11 cellular contexts compared by ENCODE assay signal in the genomic region with DNA sequence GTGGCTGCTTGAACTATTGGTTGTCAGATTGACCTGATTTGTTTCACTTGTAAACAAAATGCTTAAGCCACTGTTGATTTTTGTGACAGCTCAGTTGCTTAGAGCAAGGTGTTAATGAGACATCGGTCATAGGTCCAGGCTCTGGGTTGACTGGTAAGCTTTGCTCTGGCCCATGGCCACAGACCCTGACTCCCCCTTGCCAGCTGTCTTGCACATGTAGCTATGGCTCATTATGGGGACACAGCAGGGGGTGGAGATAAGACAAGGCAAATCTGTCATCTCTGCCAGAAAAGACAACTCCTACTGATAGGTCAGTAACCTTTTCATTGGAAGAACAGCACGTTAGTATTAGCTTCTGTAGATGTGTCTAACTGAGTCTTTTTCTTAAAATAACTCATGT.
DNase-seq lines count a peak whose midpoint lies in the region; ATAC-seq and TF ChIP-seq lines count a peak whose summit lies in the region.
"Had no signal": no experiment of that assay in that cellular context is flagged by ENCODE, and none has a peak within 500 bp of the region (broad histone marks: within the 10 kb centered on the region; RNA-seq: fewer than 3 reads in every experiment).

No MANE protein-coding gene starts in this region.

- no peaks in the 10 kb centered on the region for H3K36me3 ChIP-seq in neuronal stem cell (replicated peaks in 1 of 2; ENCODE audit: control insufficient read depth in 2 of 2, insufficient read depth in 2 of 2, low read length in 2 of 2)

- intact Hi-C loops in left colon (cut with DNase I, micrococcal nuclease), result no loop called here

- H3K27ac ChIP-seq in neuronal stem cell (replicated peaks; ENCODE audit: low read length), result peak overlapping the region; percentile 3

- no peaks in the 10 kb centered on the region for H3K27me3 ChIP-seq in neuronal stem cell (ENCODE audit: control insufficient read depth in 3 of 3, insufficient read depth in 3 of 3, low read depth in 1 of 3, low read length in 3 of 3)

- no peak overlapping the region for H2BK12ac ChIP-seq in neuronal stem cell (ENCODE audit: low read length)

- H2BK120ac ChIP-seq in neuronal stem cell (ENCODE audit: low read depth, low read length), result no peak overlapping the region

- in situ Hi-C loops in astrocyte of the spinal cord (cut with HindIII; ENCODE audit: low sequenced_read_pairs), result no loop called here

- no CpG with 5 or more reads among the region's 2 CpGs for WGBS in neuronal stem cell (ENCODE audit: extremely low coverage in 2 of 2, insufficient read length in 2 of 2, insufficient replicate concordance in 1 of 2), 2 donors

- no peak overlapping the region for H2AK5ac ChIP-seq in neuronal stem cell (ENCODE audit: low read depth, low read length)

- H3K4ac ChIP-seq in neuronal stem cell (ENCODE audit: low read length), result no peak overlapping the region

- H3K9ac ChIP-seq in neuronal stem cell (ENCODE audit: low read depth, low read length, poor library complexity), result no peak overlapping the region

- no peak overlapping the region for H2BK5ac ChIP-seq in neuronal stem cell (ENCODE audit: low read length)

- H3K14ac ChIP-seq in neuronal stem cell (ENCODE audit: low read length), result no peak overlapping the region

- H3K18ac ChIP-seq in neuronal stem cell (ENCODE audit: low read length), result no peak overlapping the region

- no peak overlapping the region for H3K4me2 ChIP-seq in neuronal stem cell (ENCODE audit: insufficient read depth, low read length, poor library complexity, severe bottlenecking)

- H3K9me3 ChIP-seq in neuronal stem cell (replicated peaks in 1 of 2; ENCODE audit: control insufficient read depth in 2 of 2, insufficient read depth in 1 of 2, low read depth in 1 of 2, low read length in 2 of 2), result peaks cover 2 to 10% of the 10 kb centered on the region in 2 donors

- no peaks in the 10 kb centered on the region for H3K79me1 ChIP-seq in neuronal stem cell (ENCODE audit: low read depth, low read length)

- peaks cover 8 to 16% of the 10 kb centered on the region in 2 donors for H3K4me1 ChIP-seq in neuronal stem cell (ENCODE audit: control insufficient read depth in 2 of 2, insufficient read depth in 1 of 2, low read depth in 1 of 2, low read length in 2 of 2)

- no peak for ATAC-seq in HG02885 (IDR thresholded peaks at IDR 0.05; ENCODE audit: poor library complexity, unreplicated experiment)
- ATAC-seq in left colon, result no peak
- ATAC-seq: CD8-positive, alpha-beta T cell had no signal

- TF ChIP-seq CTCF in astrocyte of the spinal cord (IDR thresholded peaks at IDR 0.05; ENCODE audit: low read depth, low read length), result no peak

- H3K23ac ChIP-seq in neuronal stem cell (ENCODE audit: low read depth, low read length, poor library complexity), result no peak overlapping the region

- no peak overlapping the region for H4K8ac ChIP-seq in neuronal stem cell (ENCODE audit: low read depth, low read length)

- H2BK15ac ChIP-seq in neuronal stem cell (ENCODE audit: low read length), result no peak overlapping the region

- no peak overlapping the region for H2AFZ ChIP-seq in neuronal stem cell (ENCODE audit: low read length)

- no peak overlapping the region for H4K91ac ChIP-seq in neuronal stem cell (ENCODE audit: low read depth, low read length, poor library complexity)

- DNase-seq in ELR (ENCODE audit: low read depth) (peak; percentile 38), NCI-H2227 treated with DMSO at 0.1 percent for 48 hours (lab: John Stamatoyannopoulos, UW) (peak; percentile 14), astrocyte of the spinal cord (ENCODE audit: low read depth, low spot score) (peak; percentile 69), neuronal stem cell (ENCODE audit: low spot score) (peak; percentile 62), left colon (no peak)
- no peak for DNase-seq in activated CD4-positive, alpha-beta T cell treated with anti-CD3 and anti-CD28 coated beads for 1 hour
- DNase-seq: activated CD4-positive, alpha-beta T cell treated with anti-CD3 and anti-CD28 coated beads, Interleukin-2, amount 10 ng/mL, durations not matched to agents 7 days and 5 days; CD8-positive, alpha-beta T cell; GOT3; NCI-H345 had no signal

- H3K4me3 ChIP-seq in astrocyte of the spinal cord (ENCODE audit: low read depth, low read length) (no peak overlapping the region), neuronal stem cell (ENCODE audit: low read length in 2 of 2) (no peak overlapping the region)

Comparison
In these comparisons a context has a peak if more than half of its experiments do, and no peak if none do; other contexts are left out.
1. DNase-seq: peak in ELR (single experiment), NCI-H2227 treated with DMSO at 0.1 percent for 48 hours (single experiment), astrocyte of the spinal cord (single experiment) and neuronal stem cell (single experiment); none in activated CD4-positive, alpha-beta T cell treated with anti-CD3 and anti-CD28 coated beads for 1 hour (single experiment) and left colon (0 of 2).